25 cellular contexts compared by ENCODE assay signal in genomic region chr1:68205794-68206358, GRCh38. TPM values are rescaled to one million over a fixed set of nuclear protein-coding genes. Genes with fewer than 3 reads are reported as not detected.
DNase-seq lines count a peak whose midpoint lies in the region; ATAC-seq, FAIRE-seq and TF ChIP-seq lines count a peak whose summit lies in the region.
"Had no signal": no experiment of that assay in that cellular context is flagged by ENCODE, and none has a peak within 500 bp of the region (broad histone marks: within the 10 kb centered on the region; RNA-seq: fewer than 3 reads in every experiment).

No MANE protein-coding gene starts in this region.

- no peak overlapping the region for H3K9ac ChIP-seq in mesenchymal stem cell (ENCODE audit: low read length)

- no peak for ATAC-seq in GM21576 (IDR thresholded peaks at IDR 0.05; ENCODE audit: unreplicated experiment)
- ATAC-seq: activated CD8-positive, alpha-beta T cell treated with anti-CD3 and anti-CD28 coated beads for 36 hours had no signal

- H2AK5ac ChIP-seq in mesenchymal stem cell (ENCODE audit: low read length, severe bottlenecking) = peak overlapping the region; percentile 15

- peak; percentile 61 for FAIRE-seq in H54 (lab: Jason Lieb, UNC)
- FAIRE-seq: D721Med, GM12891, GM19239, kidney, RCC 7860 had no signal

- H3K4ac ChIP-seq in mesenchymal stem cell (ENCODE audit: low read depth in 1 of 2, low read length in 2 of 2) = no peak overlapping the region

- no peak overlapping the region for H4K8ac ChIP-seq in mesenchymal stem cell (ENCODE audit: low read length)

- no peak overlapping the region for H2BK15ac ChIP-seq in mesenchymal stem cell (ENCODE audit: low read depth, poor library complexity, severe bottlenecking)

- H3K4me3 ChIP-seq in adrenal gland = no peak overlapping the region
- H3K4me3 ChIP-seq in mesenchymal stem cell (ENCODE audit: insufficient read depth in 1 of 2, low read depth in 1 of 2, low read length in 2 of 2) = no peak overlapping the region
- no peak overlapping the region for H3K4me3 ChIP-seq in spleen
- H3K4me3 ChIP-seq: breast epithelium, testis had no signal

- H2BK12ac ChIP-seq in mesenchymal stem cell (ENCODE audit: low read length in 2 of 2) = no peak overlapping the region

- H2AFZ ChIP-seq in mesenchymal stem cell (ENCODE audit: low read depth, low read length) = no peak overlapping the region

- intact Hi-C loops in adrenal gland (cut with DNase I) = no loop called here
- intact Hi-C loops in spleen (cut with DNase I; ENCODE audit: low total_unique reads) = no loop called here

- WGBS in adrenal gland, 4 donors = 84 to 91% (median 87%) methylated on average over 3 of the region's 3 CpGs
- WGBS in mesenchymal stem cell = 93% methylated on average over 2 of the region's 3 CpGs
- WGBS in spleen, 5 donors = 77 to 91% (median 84%) methylated on average over 3 of the region's 3 CpGs

- no peak overlapping the region for H4K91ac ChIP-seq in mesenchymal stem cell (ENCODE audit: low read length)

- no peak overlapping the region for H3K4me2 ChIP-seq in mesenchymal stem cell (ENCODE audit: low read length, poor library complexity, severe bottlenecking)

- H3K79me1 ChIP-seq in mesenchymal stem cell (replicated peaks; ENCODE audit: low read length, poor library complexity, severe bottlenecking) = peaks cover 11% of the 10 kb centered on the region

- H2BK120ac ChIP-seq in mesenchymal stem cell (ENCODE audit: low read depth, low read length) = no peak overlapping the region

- H3K23ac ChIP-seq in mesenchymal stem cell (ENCODE audit: low read length in 2 of 2) = no peak overlapping the region

- no peak overlapping the region for H3K18ac ChIP-seq in mesenchymal stem cell (ENCODE audit: low read depth in 1 of 2, low read length in 2 of 2)

- H3K27me3 ChIP-seq in adrenal gland (no peaks in the 10 kb centered on the region), mesenchymal stem cell (ENCODE audit: control insufficient read depth in 1 of 2, insufficient read depth in 1 of 2, low read length in 2 of 2) (no peaks in the 10 kb centered on the region), spleen (replicated peaks in 1 of 7) (no peaks in the 10 kb centered on the region)
- H3K27me3 ChIP-seq: breast epithelium, testis had no signal

- no peaks in the 10 kb centered on the region for H3K9me3 ChIP-seq in adrenal gland (replicated peaks in 1 of 3)
- H3K9me3 ChIP-seq in mesenchymal stem cell (ENCODE audit: control insufficient read depth, low read length) = no peaks in the 10 kb centered on the region
- H3K9me3 ChIP-seq in spleen = no peaks in the 10 kb centered on the region
- H3K9me3 ChIP-seq: breast epithelium, testis had no signal

- TF ChIP-seq POLR2A in H54 (IDR thresholded peaks at IDR 0.05; ENCODE audit: low read depth, low read length) = no peak
- TF ChIP-seq POLR2A in adrenal gland (IDR thresholded peaks at IDR 0.05) = no peak
- no peak for TF ChIP-seq POLR2A in spleen (IDR thresholded peaks at IDR 0.05)

- H3K4me1 ChIP-seq in adrenal gland (replicated peaks in 1 of 2) (peaks cover 4 to 24% of the 10 kb centered on the region in 2 donors), mesenchymal stem cell (ENCODE audit: control insufficient read depth, insufficient read depth, low read depth, low read length) (peaks cover 12% of the 10 kb centered on the region), spleen (peaks cover 0 to 38% (median 6%) of the 10 kb centered on the region in 6 donors)
- H3K4me1 ChIP-seq: breast epithelium had no signal

- TF ChIP-seq CTCF in adrenal gland (IDR thresholded peaks at IDR 0.05) = no peak
- TF ChIP-seq CTCF in spleen (IDR thresholded peaks at IDR 0.05 in 8 of 11, conservative IDR thresholded peaks at IDR 0.05 in 3 of 11) = no peak

- no peak overlapping the region for H3K14ac ChIP-seq in mesenchymal stem cell (ENCODE audit: low read length in 2 of 2)

- H3K27ac ChIP-seq in adrenal gland = peak overlapping the region in 4 of 5 donors; percentile 9 to 60 (median 42)
- H3K27ac ChIP-seq in mesenchymal stem cell (ENCODE audit: low read length, poor library complexity, severe bottlenecking) = no peak overlapping the region
- H3K27ac ChIP-seq in spleen = peak overlapping the region in 5 of 8 donors; percentile 36 to 65 (median 54)
- no peak overlapping the region for H3K27ac ChIP-seq in caudate nucleus (ENCODE audit: low read depth, low read length)
- H3K27ac ChIP-seq: testis had no signal

- H3K36me3 ChIP-seq in adrenal gland (replicated peaks in 1 of 2) (no peaks in the 10 kb centered on the region), mesenchymal stem cell (ENCODE audit: control insufficient read depth in 1 of 2, insufficient read depth in 2 of 2, low read depth in 1 of 2, low read length in 2 of 2) (no peaks in the 10 kb centered on the region), spleen (no peaks in the 10 kb centered on the region)
- H3K36me3 ChIP-seq: breast epithelium had no signal

- no peak overlapping the region for H2BK5ac ChIP-seq in mesenchymal stem cell (ENCODE audit: low read depth, low read length, poor library complexity, severe bottlenecking)

- DNase-seq in H54 (ENCODE audit: insufficient read length, low spot score) (no peak), adrenal gland (no peak), mesenchymal stem cell (no peak), spleen (no peak), caudate nucleus (lab: John Stamatoyannopoulos, UW) (no peak), activated gamma-delta T cell treated with Interleukin-2 at 50 U/mL for 16 hours (no peak)
- DNase-seq: activated CD8-positive, alpha-beta T cell treated with anti-CD3 and anti-CD28 coated beads for 36 hours; activated gamma-delta T cell; CD4-positive, CD25-positive, alpha-beta regulatory T cell; kidney; mammary epithelial cell; NCI-H187; occipital lobe; retina; stimulated activated CD4-positive, alpha-beta T cell treated with anti-CD3 and anti-CD28 coated beads, Interleukin-12 subunit alpha, Interleukin-12 subunit beta, amount 100 ng/mL, for 4 hours; stimulated activated CD4-positive, alpha-beta T cell treated with anti-CD3 and anti-CD28 coated beads, Interleukin-4, amount 100 ng/mL, for 24 hours; stimulated activated naive B cell treated with anti-CD40 and anti-IgM and Interleukin-4, amounts not matched to agents 10 μg/mL and 1 μg/mL and 100 μg/mL, for 72 hours; T-helper 1 cell; testis had no signal

RNA-seq across cellular contexts. Expression of gene WLS, which starts 26.4 kb away (rescaled TPM):
- 100 to 1,000 TPM in 3 of 8 donors, 10 to 100 TPM in 5; 51.2 to 114 (median 85.4) TPM for total RNA-seq in adrenal gland
- polyA plus RNA-seq in adrenal gland = 10 to 100 TPM; 28.7 to 48.3 (median 31.0) TPM
- polyA plus RNA-seq in mesenchymal stem cell (2013, experiment 1 of 2) = 349 TPM
- 359 TPM for polyA plus RNA-seq in mesenchymal stem cell (2013, experiment 2 of 2)
- total RNA-seq in spleen = 10 to 100 TPM; 31.6 to 67.2 (median 61.7) TPM
- polyA plus RNA-seq in spleen = 1 to 10 TPM; 5.6 to 9.3 (median 8.8) TPM
- total RNA-seq: activated CD8-positive, alpha-beta T cell treated with anti-CD3 and anti-CD28 coated beads for 36 hours; CD4-positive, CD25-positive, alpha-beta regulatory T cell had no signal
- polyA plus RNA-seq: CD4-positive, CD25-positive, alpha-beta regulatory T cell had no signal

Comparison
In these comparisons a context has a peak if more than half of its experiments do, and no peak if none do; other contexts are left out.
1. H3K27ac ChIP-seq: peak in adrenal gland (4 of 5) and spleen (5 of 8); none in mesenchymal stem cell (single experiment) and caudate nucleus (single experiment).